19 cellular contexts compared by ENCODE assay signal in the genomic region with DNA sequence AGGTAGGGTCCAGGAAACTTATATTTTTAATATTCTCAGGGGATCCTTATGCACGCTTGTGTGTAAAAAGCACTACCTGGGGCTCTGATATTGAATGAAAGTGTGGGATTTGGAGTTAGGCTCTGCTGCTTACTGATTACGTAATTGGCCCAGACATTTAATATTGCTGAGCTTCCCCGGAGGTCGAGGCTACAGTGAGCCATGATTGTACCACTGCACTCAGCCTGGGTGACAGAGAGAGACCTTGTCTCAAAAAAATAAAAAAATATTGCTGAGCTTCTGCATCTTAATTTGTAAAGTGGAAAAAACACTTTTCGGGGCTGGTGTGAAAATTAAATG.
DNase-seq lines count a peak whose midpoint lies in the region; ATAC-seq and TF ChIP-seq lines count a peak whose summit lies in the region.
"Had no signal": no experiment of that assay in that cellular context is flagged by ENCODE, and none has a peak within 500 bp of the region (broad histone marks: within the 10 kb centered on the region; RNA-seq: fewer than 3 reads in every experiment).

No MANE protein-coding gene starts in this region.

- no peaks in the 10 kb centered on the region for H3K27me3 ChIP-seq in AG04450 (ENCODE audit: control insufficient read depth, insufficient read depth, low read length)
- H3K27me3 ChIP-seq in SJSA1 (replicated peaks): no peaks in the 10 kb centered on the region
- H3K27me3 ChIP-seq in fibroblast of lung (ENCODE audit: control insufficient read depth, insufficient read depth, low read length): no peaks in the 10 kb centered on the region
- H3K27me3 ChIP-seq: upper lobe of left lung had no signal

- H3K4me3 ChIP-seq in AG04450 (ENCODE audit: low read depth, low read length) (no peak overlapping the region), SJSA1 (no peak overlapping the region), fibroblast of lung (replicated peaks in 1 of 4; ENCODE audit: control extremely low read depth in 1 of 4, insufficient read depth in 1 of 4, low read depth in 3 of 4, low read length in 4 of 4) (no peak overlapping the region)
- H3K4me3 ChIP-seq: lower lobe of right lung, upper lobe of left lung had no signal

- H3K4me2 ChIP-seq in fibroblast of lung (ENCODE audit: extremely low read depth, insufficient read depth, low read length): no peak overlapping the region

- no peak overlapping the region for H3K27ac Mint-ChIP-seq in activated CD8-positive, alpha-beta T cell treated with anti-CD3 and anti-CD28 coated beads, Interleukin-2, amount 10 ng/mL, durations not matched to agents 7 days and 5 days
- H3K27ac Mint-ChIP-seq: activated T-cell treated with anti-CD3 and anti-CD28 coated beads, Interleukin-2, amount 50 U/mL, for 24 hours had no signal

- H3K4me1 ChIP-seq in SJSA1 (replicated peaks) (peaks cover 21% of the 10 kb centered on the region), fibroblast of lung (ENCODE audit: control insufficient read depth, extremely low read depth, insufficient read depth, low read length) (peaks cover 10% of the 10 kb centered on the region)
- H3K4me1 ChIP-seq: lower lobe of right lung had no signal

- TF ChIP-seq CTCF in AG04450 (IDR thresholded peaks at IDR 0.05; ENCODE audit: low read depth, low read length) (no peak), fibroblast of lung (conservative IDR thresholded peaks at IDR 0.05 in 1 of 2, IDR thresholded peaks at IDR 0.05 in 1 of 2; ENCODE audit: low read depth in 1 of 2, low read length in 2 of 2) (no peak)

- H4K20me1 ChIP-seq in fibroblast of lung (ENCODE audit: control insufficient read depth, extremely low read depth, insufficient read depth, low read length): no peaks in the 10 kb centered on the region

- no peak for ATAC-seq in activated CD8-positive, alpha-beta T cell treated with anti-CD3 and anti-CD28 coated beads, Interleukin-2, amount 10 ng/mL, durations not matched to agents 7 days and 5 days

- H3K27me3 Mint-ChIP-seq in activated CD8-positive, alpha-beta T cell treated with anti-CD3 and anti-CD28 coated beads, Interleukin-2, amount 10 ng/mL, durations not matched to agents 7 days and 5 days (ENCODE audit: low read depth): no peaks in the 10 kb centered on the region
- H3K27me3 Mint-ChIP-seq: activated T-cell treated with anti-CD3 and anti-CD28 coated beads, Interleukin-2, amount 50 U/mL, for 24 hours had no signal

- H3K36me3 ChIP-seq in SJSA1: no peaks in the 10 kb centered on the region
- H3K36me3 ChIP-seq in fibroblast of lung (ENCODE audit: control insufficient read depth, insufficient read depth, low read length): no peaks in the 10 kb centered on the region
- H3K36me3 ChIP-seq: lower lobe of right lung, upper lobe of left lung had no signal

- no peaks in the 10 kb centered on the region for H3K9me3 Mint-ChIP-seq in activated CD8-positive, alpha-beta T cell treated with anti-CD3 and anti-CD28 coated beads, Interleukin-2, amount 10 ng/mL, durations not matched to agents 7 days and 5 days (ENCODE audit: insufficient read depth)
- H3K9me3 Mint-ChIP-seq: activated T-cell treated with anti-CD3 and anti-CD28 coated beads, Interleukin-2, amount 50 U/mL, for 24 hours had no signal

- DNase-seq in AG04450 (ENCODE audit: low read depth, low spot score) (no peak), SJSA1 (ENCODE audit: low read depth in 1 of 2, low spot score in 2 of 2) (no peak), fibroblast of lung (ENCODE audit: low read depth in 2 of 2) (no peak), renal cortical epithelial cell (ENCODE audit: low read depth) (peak; percentile 33), NCI-H1105 treated with DMSO at 0.1 percent for 48 hours (lab: John Stamatoyannopoulos, UW) (no peak), NCI-H1092 (lab: John Stamatoyannopoulos, UW) (no peak), NCI-H446 (lab: John Stamatoyannopoulos, UW) (no peak)
- DNase-seq in activated CD8-positive, alpha-beta T cell treated with anti-CD3 and anti-CD28 coated beads, Interleukin-2, amount 10 ng/mL, durations not matched to agents 7 days and 5 days: no peak
- DNase-seq: activated CD4-positive, CD25-positive, alpha-beta regulatory T cell treated with anti-CD3 and anti-CD28 coated beads, Interleukin-2, amount 50 U/mL, for 72 hours; activated naive CD4-positive, alpha-beta T cell; activated T-cell treated with anti-CD3 and anti-CD28 coated beads, Interleukin-2, amount 50 U/mL, for 24 hours; amygdala; caudate nucleus; H7; lower lobe of right lung; NCI-H1436 treated with DMSO at 0.1 percent for 48 hours; occipital lobe; stimulated activated CD8-positive, alpha-beta memory T cell treated with anti-CD3 and anti-CD28 coated beads, Interleukin-4, amount 100 ng/mL, for 48 hours had no signal

- CTCF ChIA-PET in AG04450 (lab: Charles Lee): interaction anchor here (0.8 to 2.0 kb wide), 2 partner anchors 50 kb away, joined by 3 to 6 read pairs; no protein-coding TSS in a partner anchor
- CTCF ChIA-PET in activated CD8-positive, alpha-beta T cell treated with anti-CD3 and anti-CD28 coated beads, Interleukin-2, amount 10 ng/mL, durations not matched to agents 7 days and 5 days (lab: Charles Lee): no interaction called here

- H3K9me3 ChIP-seq in AG04450 (ENCODE audit: control insufficient read depth, insufficient read depth, low read length): no peaks in the 10 kb centered on the region; the same call in 1 of the 2 replicates
- H3K9me3 ChIP-seq in SJSA1 (replicated peaks): no peaks in the 10 kb centered on the region
- no peaks in the 10 kb centered on the region for H3K9me3 ChIP-seq in fibroblast of lung (ENCODE audit: control insufficient read depth, insufficient read depth, low read depth, low read length)
- H3K9me3 ChIP-seq: lower lobe of right lung, upper lobe of left lung had no signal

- POLR2A ChIA-PET in AG04450 (lab: Yijun Ruan, JAX): no interaction called here
- POLR2A ChIA-PET in activated CD8-positive, alpha-beta T cell treated with anti-CD3 and anti-CD28 coated beads, Interleukin-2, amount 10 ng/mL, durations not matched to agents 7 days and 5 days (lab: Charles Lee): no interaction called here

- no peak overlapping the region for H2AFZ ChIP-seq in fibroblast of lung (ENCODE audit: low read length)

- H3K27ac ChIP-seq in AG04450 (ENCODE audit: low read depth, low read length) (peak overlapping the region; percentile 98), SJSA1 (peak overlapping the region; percentile 94), fibroblast of lung (ENCODE audit: insufficient read depth, low read length) (peak overlapping the region; percentile 81)

- H3K79me2 ChIP-seq in fibroblast of lung (ENCODE audit: control insufficient read depth, insufficient read depth, low read length): no peaks in the 10 kb centered on the region

- H3K36me3 Mint-ChIP-seq in activated CD8-positive, alpha-beta T cell treated with anti-CD3 and anti-CD28 coated beads, Interleukin-2, amount 10 ng/mL, durations not matched to agents 7 days and 5 days (ENCODE audit: low read depth): no peaks in the 10 kb centered on the region

- H3K9ac ChIP-seq in fibroblast of lung (ENCODE audit: insufficient read depth, low read length): no peak overlapping the region

- H3K4me1 Mint-ChIP-seq in activated CD8-positive, alpha-beta T cell treated with anti-CD3 and anti-CD28 coated beads, Interleukin-2, amount 10 ng/mL, durations not matched to agents 7 days and 5 days (ENCODE audit: low read depth): no peaks in the 10 kb centered on the region

- H3K4me3 Mint-ChIP-seq in activated CD8-positive, alpha-beta T cell treated with anti-CD3 and anti-CD28 coated beads, Interleukin-2, amount 10 ng/mL, durations not matched to agents 7 days and 5 days: no peak overlapping the region
- H3K4me3 Mint-ChIP-seq: activated T-cell treated with anti-CD3 and anti-CD28 coated beads, Interleukin-2, amount 50 U/mL, for 24 hours had no signal
